In genomic region chr7:12719141-12719919, GRCh38 we compare ENCODE assay signal across 11 cellular contexts. TPM values are rescaled to one million over a fixed set of nuclear protein-coding genes. Genes with fewer than 3 reads are reported as not detected.
A peak's percentile ranks its signal among the peaks of the same experiment; 100 is the strongest.
DNase-seq lines count a peak whose midpoint lies in the region; ATAC-seq and TF ChIP-seq lines count a peak whose summit lies in the region.
"Had no signal": no experiment of that assay in that cellular context is flagged by ENCODE, and none has a peak within 500 bp of the region (broad histone marks: within the 10 kb centered on the region; RNA-seq: fewer than 3 reads in every experiment).

No MANE protein-coding gene starts in this region.

- DNase-seq in activated CD8-positive, alpha-beta memory T cell treated with anti-CD3 and anti-CD28 coated beads, Interleukin-2, amount 10 ng/mL, durations not matched to agents 7 days and 5 days = no peak
- DNase-seq in activated CD8-positive, alpha-beta memory T cell treated with anti-CD3 and anti-CD28 coated beads, Interleukin-2, amount 50 U/mL, for 48 hours = no peak
- no peak for DNase-seq in activated T-helper 2 cell treated with anti-CD3 and anti-CD28 coated beads, Interferon-gamma antibody, Interleukin-2, Interleukin-4, amounts not matched to agents 10 μg/mL and 5 μg/mL and 100 μg/mL, durations not matched to agents 14 hours and 24 hours and 36 hours (ENCODE audit: low spot score)
- DNase-seq in iris pigment epithelial cell (ENCODE audit: low read depth) (peak; percentile 88), tibial artery (peak in 1 of 2 donors; percentile 52), NCI-H2029 treated with DMSO at 0.1 percent for 48 hours (lab: John Stamatoyannopoulos, UW) (no peak)
- DNase-seq: activated CD4-positive, alpha-beta T cell treated with anti-CD3 and anti-CD28 coated beads, Interleukin-2, amount 50 U/mL, for 48 hours; CD4-positive, alpha-beta T cell; NCI-H187 had no signal

- ATAC-seq in activated CD8-positive, alpha-beta memory T cell treated with anti-CD3 and anti-CD28 coated beads, Interleukin-2, amount 10 ng/mL, durations not matched to agents 7 days and 5 days = no peak
- no peak for ATAC-seq in HG03159 (IDR thresholded peaks at IDR 0.05; ENCODE audit: unreplicated experiment)
- no peak for ATAC-seq in HG03439 (IDR thresholded peaks at IDR 0.05; ENCODE audit: unreplicated experiment)

- peaks cover 64% of the 10 kb centered on the region for H3K4me1 Mint-ChIP-seq in activated CD8-positive, alpha-beta memory T cell treated with anti-CD3 and anti-CD28 coated beads, Interleukin-2, amount 10 ng/mL, durations not matched to agents 7 days and 5 days
- H3K4me1 Mint-ChIP-seq in activated T-helper 2 cell treated with anti-CD3 and anti-CD28 coated beads, Interferon-gamma antibody, Interleukin-2, Interleukin-4, amounts not matched to agents 10 μg/mL and 5 μg/mL and 100 μg/mL, durations not matched to agents 14 hours and 24 hours and 36 hours (ENCODE audit: low read depth) = peaks cover 44% of the 10 kb centered on the region

- H3K36me3 ChIP-seq in tibial artery = no peaks in the 10 kb centered on the region

- CTCF ChIA-PET in activated CD8-positive, alpha-beta memory T cell treated with anti-CD3 and anti-CD28 coated beads, Interleukin-2, amount 10 ng/mL, durations not matched to agents 7 days and 5 days (lab: Charles Lee) = interaction anchor here (1.4 kb wide), 1 partner anchor 33 kb away, joined by 4 read pairs; no protein-coding TSS in a partner anchor

- H3K36me3 Mint-ChIP-seq in activated CD8-positive, alpha-beta memory T cell treated with anti-CD3 and anti-CD28 coated beads, Interleukin-2, amount 10 ng/mL, durations not matched to agents 7 days and 5 days = peaks cover 12% of the 10 kb centered on the region
- peaks cover 13% of the 10 kb centered on the region for H3K36me3 Mint-ChIP-seq in activated T-helper 2 cell treated with anti-CD3 and anti-CD28 coated beads, Interferon-gamma antibody, Interleukin-2, Interleukin-4, amounts not matched to agents 10 μg/mL and 5 μg/mL and 100 μg/mL, durations not matched to agents 14 hours and 24 hours and 36 hours (ENCODE audit: low read depth)

- intact Hi-C loops in activated T-helper 2 cell treated with anti-CD3 and anti-CD28 coated beads, Interferon-gamma antibody, Interleukin-2, Interleukin-4, amounts not matched to agents 10 μg/mL and 5 μg/mL and 100 μg/mL, durations not matched to agents 14 hours and 24 hours and 36 hours (cut with micrococcal nuclease) = no loop called here
- intact Hi-C loops in tibial artery (cut with DNase I; ENCODE audit: low total_unique reads) = no loop called here

- H3K4me3 ChIP-seq in tibial artery = no peak overlapping the region

- peak overlapping the region; percentile 63 to 69 for H3K27ac ChIP-seq in tibial artery

- no peak for TF ChIP-seq CTCF in tibial artery (IDR thresholded peaks at IDR 0.05)

- no peaks in the 10 kb centered on the region for H3K9me3 ChIP-seq in tibial artery

- H3K4me1 ChIP-seq in tibial artery = peaks cover 0 to 22% (median 17%) of the 10 kb centered on the region in 4 donors

- H3K9me3 Mint-ChIP-seq in activated CD8-positive, alpha-beta memory T cell treated with anti-CD3 and anti-CD28 coated beads, Interleukin-2, amount 10 ng/mL, durations not matched to agents 7 days and 5 days (ENCODE audit: low read depth) = peaks cover 2% of the 10 kb centered on the region
- peaks cover 3% of the 10 kb centered on the region for H3K9me3 Mint-ChIP-seq in activated T-helper 2 cell treated with anti-CD3 and anti-CD28 coated beads, Interferon-gamma antibody, Interleukin-2, Interleukin-4, amounts not matched to agents 10 μg/mL and 5 μg/mL and 100 μg/mL, durations not matched to agents 14 hours and 24 hours and 36 hours
- H3K9me3 Mint-ChIP-seq: CD4-positive, alpha-beta T cell had no signal

- H3K27ac Mint-ChIP-seq in activated CD8-positive, alpha-beta memory T cell treated with anti-CD3 and anti-CD28 coated beads, Interleukin-2, amount 10 ng/mL, durations not matched to agents 7 days and 5 days = peak overlapping the region; percentile 49
- peak overlapping the region; percentile 81 for H3K27ac Mint-ChIP-seq in activated T-helper 2 cell treated with anti-CD3 and anti-CD28 coated beads, Interferon-gamma antibody, Interleukin-2, Interleukin-4, amounts not matched to agents 10 μg/mL and 5 μg/mL and 100 μg/mL, durations not matched to agents 14 hours and 24 hours and 36 hours
- H3K27ac Mint-ChIP-seq: CD4-positive, alpha-beta T cell had no signal

- H3K27me3 Mint-ChIP-seq in activated CD8-positive, alpha-beta memory T cell treated with anti-CD3 and anti-CD28 coated beads, Interleukin-2, amount 10 ng/mL, durations not matched to agents 7 days and 5 days = no peaks in the 10 kb centered on the region
- H3K27me3 Mint-ChIP-seq in activated T-helper 2 cell treated with anti-CD3 and anti-CD28 coated beads, Interferon-gamma antibody, Interleukin-2, Interleukin-4, amounts not matched to agents 10 μg/mL and 5 μg/mL and 100 μg/mL, durations not matched to agents 14 hours and 24 hours and 36 hours (ENCODE audit: low read depth) = no peaks in the 10 kb centered on the region
- H3K27me3 Mint-ChIP-seq: CD4-positive, alpha-beta T cell had no signal

- H3K4me3 Mint-ChIP-seq in activated CD8-positive, alpha-beta memory T cell treated with anti-CD3 and anti-CD28 coated beads, Interleukin-2, amount 10 ng/mL, durations not matched to agents 7 days and 5 days = no peak overlapping the region
- H3K4me3 Mint-ChIP-seq in activated T-helper 2 cell treated with anti-CD3 and anti-CD28 coated beads, Interferon-gamma antibody, Interleukin-2, Interleukin-4, amounts not matched to agents 10 μg/mL and 5 μg/mL and 100 μg/mL, durations not matched to agents 14 hours and 24 hours and 36 hours (ENCODE audit: low read depth) = peak overlapping the region; percentile 28
- H3K4me3 Mint-ChIP-seq: CD4-positive, alpha-beta T cell had no signal

- H3K27me3 ChIP-seq in tibial artery = no peaks in the 10 kb centered on the region

RNA-seq across cellular contexts. Expression of gene ARL4A, which starts 31.9 kb away (rescaled TPM):
- total RNA-seq in activated CD8-positive, alpha-beta memory T cell treated with anti-CD3 and anti-CD28 coated beads, Interleukin-2, amount 10 ng/mL, durations not matched to agents 7 days and 5 days = 10 to 100 TPM; 14.5 to 16.0 TPM
- total RNA-seq in activated T-helper 2 cell treated with anti-CD3 and anti-CD28 coated beads, Interferon-gamma antibody, Interleukin-2, Interleukin-4, amounts not matched to agents 10 μg/mL and 5 μg/mL and 100 μg/mL, durations not matched to agents 14 hours and 24 hours and 36 hours = 13.8 and 14.8 TPM in 2 replicates
